21 cellular contexts compared by ENCODE assay signal in genomic region chr22:19664951-19665783, GRCh38. TPM values are rescaled to one million over a fixed set of nuclear protein-coding genes. Genes with fewer than 3 reads are reported as not detected.
DNase-seq lines count a peak whose midpoint lies in the region; TF ChIP-seq lines count a peak whose summit lies in the region.
"Had no signal": no experiment of that assay in that cellular context is flagged by ENCODE, and none has a peak within 500 bp of the region (broad histone marks: within the 10 kb centered on the region; RNA-seq: fewer than 3 reads in every experiment).

No MANE protein-coding gene starts in this region.

- H3K9me3 Mint-ChIP-seq in activated naive CD4-positive, alpha-beta T cell treated with anti-CD3 and anti-CD28 coated beads, Interleukin-2, amount 50 U/mL, for 24 hours: no peaks in the 10 kb centered on the region
- H3K9me3 Mint-ChIP-seq in brain: peaks cover 0 to 3% (median 0%) of the 10 kb centered on the region in 5 experiments
- H3K9me3 Mint-ChIP-seq in nephron: no peaks in the 10 kb centered on the region

- no peak for DNase-seq in activated naive CD4-positive, alpha-beta T cell treated with anti-CD3 and anti-CD28 coated beads, Interleukin-2, amount 50 U/mL, for 16 hours
- DNase-seq in NCI-H128 (lab: John Stamatoyannopoulos, UW; ENCODE audit: unreplicated experiment): no peak
- no peak for DNase-seq in dermis blood vessel endothelial cell
- DNase-seq in T-helper 1 cell: no peak
- no peak for DNase-seq in SKM-1 treated with dmso at 0.1 percent for 144 hours (lab: John Stamatoyannopoulos, UW; ENCODE audit: unreplicated experiment)
- DNase-seq: DMS79, H7, MG63, NCI-H1048, NCI-H1436, NCI-H187 treated with DMSO at 0.1 percent for 48 hours, NCI-H2227 treated with DMSO at 0.1 percent for 48 hours, NCI-H510A, NCI-H82, Peyer's patch, SJCRH30, SW 1271 had no signal

- H3K4me1 Mint-ChIP-seq in activated naive CD4-positive, alpha-beta T cell treated with anti-CD3 and anti-CD28 coated beads, Interleukin-2, amount 50 U/mL, for 24 hours: no peaks in the 10 kb centered on the region
- H3K4me1 Mint-ChIP-seq in brain: peaks cover 62% of the 10 kb centered on the region
- peaks cover 52% of the 10 kb centered on the region for H3K4me1 Mint-ChIP-seq in nephron

- TF ChIP-seq CTCF in brain (conservative IDR thresholded peaks at IDR 0.05): no peak
- no peak for TF ChIP-seq CTCF in nephron (IDR thresholded peaks at IDR 0.05; ENCODE audit: unreplicated experiment in 3 of 3)

- H3K27me3 Mint-ChIP-seq in activated naive CD4-positive, alpha-beta T cell treated with anti-CD3 and anti-CD28 coated beads, Interleukin-2, amount 50 U/mL, for 24 hours: no peaks in the 10 kb centered on the region
- H3K27me3 Mint-ChIP-seq in brain: peaks cover 3% of the 10 kb centered on the region
- H3K27me3 Mint-ChIP-seq in nephron (ENCODE audit: low read depth): peaks cover 16% of the 10 kb centered on the region

- H3K4me3 Mint-ChIP-seq in activated naive CD4-positive, alpha-beta T cell treated with anti-CD3 and anti-CD28 coated beads, Interleukin-2, amount 50 U/mL, for 24 hours: no peak overlapping the region
- H3K4me3 Mint-ChIP-seq in brain (no peak overlapping the region), nephron (peak overlapping the region in 1 of 3 experiments; percentile 24)

- no peaks in the 10 kb centered on the region for H3K36me3 Mint-ChIP-seq in activated naive CD4-positive, alpha-beta T cell treated with anti-CD3 and anti-CD28 coated beads, Interleukin-2, amount 50 U/mL, for 24 hours
- no peaks in the 10 kb centered on the region for H3K36me3 Mint-ChIP-seq in brain
- no peaks in the 10 kb centered on the region for H3K36me3 Mint-ChIP-seq in nephron (ENCODE audit: low read depth)

- peak overlapping the region; percentile 47 for H3K27ac Mint-ChIP-seq in activated naive CD4-positive, alpha-beta T cell treated with anti-CD3 and anti-CD28 coated beads, Interleukin-2, amount 50 U/mL, for 24 hours
- H3K27ac Mint-ChIP-seq in brain (peak overlapping the region; percentile 63 to 96 (median 80)), nephron (peak overlapping the region; percentile 53 to 86 (median 61))

RNA-seq across cellular contexts. Expression of gene SEPTIN5, which starts 49.1 kb away (rescaled TPM):
- polyA plus RNA-seq in brain (ENCODE audit: insufficient read depth, low read depth, low replicate concordance): 290 TPM
- 25.3 and 29.3 TPM in 2 replicates for total RNA-seq in dermis blood vessel endothelial cell
- total RNA-seq: OCI-LY7 had no signal

RNA-seq across cellular contexts. Expression of gene GP1BB, which starts 58.2 kb away (rescaled TPM):
- polyA plus RNA-seq in brain (ENCODE audit: insufficient read depth, low read depth, low replicate concordance): 46.2 TPM
- 5.3 and 5.4 TPM in 2 replicates for total RNA-seq in dermis blood vessel endothelial cell
- total RNA-seq: OCI-LY7 had no signal
